In the genomic region with DNA sequence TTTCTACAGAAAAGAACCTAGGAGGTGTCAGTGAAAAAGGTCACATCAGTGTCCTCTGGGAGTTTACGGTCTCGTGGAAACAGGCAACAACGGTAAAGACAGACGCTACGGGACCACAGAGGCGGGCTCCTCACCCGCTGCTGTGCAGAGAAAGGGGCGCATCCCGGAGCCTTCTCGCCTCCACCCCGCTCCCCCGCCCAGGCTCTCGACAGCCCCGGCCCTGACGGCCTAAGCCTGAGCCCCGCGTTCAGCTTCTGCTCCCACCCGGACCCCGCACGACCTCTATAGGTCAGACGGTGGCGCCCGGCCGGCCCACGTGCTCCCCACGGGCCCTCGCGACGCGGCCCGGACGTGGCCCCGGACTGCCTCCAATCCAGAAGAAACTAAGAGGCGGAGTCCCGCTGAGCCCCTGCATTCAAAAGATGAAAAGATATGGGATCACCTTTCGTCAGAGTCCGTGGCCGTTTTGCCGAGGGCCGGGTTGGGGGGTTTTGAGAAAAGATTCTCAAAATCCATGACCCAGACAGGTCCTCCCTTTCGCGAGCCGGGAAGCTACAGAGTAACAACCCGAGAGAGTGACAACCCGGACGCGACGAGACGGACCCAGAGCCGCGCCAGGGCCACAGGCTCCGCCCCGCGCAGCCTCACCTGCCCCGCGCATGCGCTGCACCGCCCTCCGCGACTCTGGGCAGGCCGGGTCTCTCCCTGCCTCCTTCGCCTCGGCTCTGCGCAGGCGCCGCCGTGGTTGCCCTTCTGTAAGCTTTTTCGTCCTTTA, we compare ENCODE assay signal across 8 cellular contexts. TPM values are rescaled to one million over a fixed set of nuclear protein-coding genes. Genes with fewer than 3 reads are reported as not detected.
DNase-seq lines count a peak whose midpoint lies in the region; FAIRE-seq and TF ChIP-seq lines count a peak whose summit lies in the region.

TSS of gene ZC3H8 (minus strand) at position 577 of the 775 bp plus-strand sequence. CDS start at position 516, 61 bp downstream.

- peak; percentile 96 for DNase-seq in GM06990 (ENCODE audit: extremely low read depth, insufficient read length)
- peak; percentile 69 for DNase-seq in HFF-Myc (ENCODE audit: extremely low read depth, low read depth)
- peak; percentile 96 for DNase-seq in NAMALWA (ENCODE audit: low spot score)
- peak; percentile 88 for DNase-seq in SK-MEL-5 (ENCODE audit: low read depth, low spot score)
- peak; percentile 96 for DNase-seq in activated naive CD4-positive, alpha-beta T cell treated with Interleukin-2 at 50 U/mL for 16 hours
- peak; percentile 93 to 97 for DNase-seq in frontal cortex (ENCODE audit: low spot score in 2 of 2)
- peak; percentile 84 for DNase-seq in neuronal stem cell (ENCODE audit: low spot score)

- H2AFZ ChIP-seq in neuronal stem cell (ENCODE audit: low read length): peak within 1 kb of the TSS; percentile 98

- H4K91ac ChIP-seq in neuronal stem cell (ENCODE audit: low read depth, low read length, poor library complexity): no peak within 1 kb of the TSS

- H3K4me2 ChIP-seq in neuronal stem cell (ENCODE audit: insufficient read depth, low read length, poor library complexity, severe bottlenecking): peak within 1 kb of the TSS; percentile 91

- H3K4ac ChIP-seq in neuronal stem cell (ENCODE audit: low read length): no peak within 1 kb of the TSS

- FAIRE-seq in frontal cortex (lab: Jason Lieb, UNC): no peak

- H2AK5ac ChIP-seq in neuronal stem cell (ENCODE audit: low read depth, low read length): no peak within 1 kb of the TSS

- H3K36me3 ChIP-seq in GM06990 (ENCODE audit: control insufficient read depth, insufficient read depth, low read length): no peaks in the 10 kb centered on the region; the same call in 1 of the 2 replicates
- peaks cover 0 to 9% of the 10 kb centered on the region in 2 donors for H3K36me3 ChIP-seq in neuronal stem cell (replicated peaks in 1 of 2; ENCODE audit: control insufficient read depth in 2 of 2, insufficient read depth in 2 of 2, low read length in 2 of 2)

- H3K23ac ChIP-seq in neuronal stem cell (ENCODE audit: low read depth, low read length, poor library complexity): peak within 1 kb of the TSS; percentile 69

- H2BK12ac ChIP-seq in neuronal stem cell (ENCODE audit: low read length): no peak within 1 kb of the TSS

- no peak within 1 kb of the TSS for H2BK15ac ChIP-seq in neuronal stem cell (ENCODE audit: low read length)

- H3K14ac ChIP-seq in neuronal stem cell (ENCODE audit: low read length): no peak within 1 kb of the TSS

- H3K18ac ChIP-seq in neuronal stem cell (ENCODE audit: low read length): peak within 1 kb of the TSS; percentile 90

- peak within 1 kb of the TSS; percentile 31 for H3K27ac ChIP-seq in neuronal stem cell (replicated peaks; ENCODE audit: low read length)

- no peak within 1 kb of the TSS for H2BK5ac ChIP-seq in neuronal stem cell (ENCODE audit: low read length)

- no CpG with 5 or more reads among the region's 68 CpGs for WGBS in neuronal stem cell (ENCODE audit: extremely low coverage in 2 of 2, insufficient read length in 2 of 2, insufficient replicate concordance in 1 of 2), 2 donors

- no peaks in the 10 kb centered on the region for H3K4me1 ChIP-seq in neuronal stem cell (ENCODE audit: control insufficient read depth in 2 of 2, insufficient read depth in 1 of 2, low read depth in 1 of 2, low read length in 2 of 2)

- no peaks in the 10 kb centered on the region for H3K79me1 ChIP-seq in neuronal stem cell (ENCODE audit: low read depth, low read length)

- in situ Hi-C loops in SK-MEL-5 (cut with HindIII; ENCODE audit: low pct_unique_long_range_greater_than_20kb, low sequenced_read_pairs): no loop called here

- TF ChIP-seq CTCF in GM06990 (IDR thresholded peaks at IDR 0.05; ENCODE audit: insufficient read depth, low read length, poor library complexity, severe bottlenecking): peak; percentile 18
- no peak for TF ChIP-seq CTCF in HFF-Myc (IDR thresholded peaks at IDR 0.05; ENCODE audit: low read depth, low read length, missing control alignments)
- TF ChIP-seq CTCF in subcutaneous adipose tissue (IDR thresholded peaks at IDR 0.05; ENCODE audit: low read depth): no peak

- H3K27me3 ChIP-seq in GM06990 (replicated peaks; ENCODE audit: control insufficient read depth, insufficient read depth, low read length) (no peaks in the 10 kb centered on the region), neuronal stem cell (ENCODE audit: control insufficient read depth in 3 of 3, insufficient read depth in 3 of 3, low read depth in 1 of 3, low read length in 3 of 3) (no peaks in the 10 kb centered on the region)

- H3K4me3 ChIP-seq in GM06990 (replicated peaks; ENCODE audit: low read depth, low read length) (peak within 1 kb of the TSS; percentile 72), HFF-Myc (replicated peaks; ENCODE audit: low read depth, low read length) (peak within 1 kb of the TSS; percentile 69), neuronal stem cell (ENCODE audit: low read length in 2 of 2) (peak within 1 kb of the TSS; percentile 64 to 86)

- H2BK120ac ChIP-seq in neuronal stem cell (ENCODE audit: low read depth, low read length): no peak within 1 kb of the TSS

- H3K9ac ChIP-seq in neuronal stem cell (ENCODE audit: low read depth, low read length, poor library complexity): peak within 1 kb of the TSS; percentile 88

- no peak within 1 kb of the TSS for H4K8ac ChIP-seq in neuronal stem cell (ENCODE audit: low read depth, low read length)

- no peaks in the 10 kb centered on the region for H3K9me3 ChIP-seq in neuronal stem cell (replicated peaks in 1 of 2; ENCODE audit: control insufficient read depth in 2 of 2, insufficient read depth in 1 of 2, low read depth in 1 of 2, low read length in 2 of 2)

RNA-seq across cellular contexts. Expression of gene ZC3H8, which starts in this region (rescaled TPM):
- total RNA-seq in SK-MEL-5 (2014; rRNA removed; shearing (Covaris generic)): 19.7 and 22.7 TPM in 2 replicates
- polyA plus RNA-seq in SK-MEL-5 (2015; cell fraction: cytosol; rRNA removed): 12.0 and 19.2 TPM in 2 replicates
- 43.6 and 81.2 TPM in 2 replicates for polyA plus RNA-seq in SK-MEL-5 (2015; cell fraction: nucleus; rRNA removed)
- total RNA-seq in frontal cortex (19.6 TPM), subcutaneous adipose tissue (10 to 100 TPM in 3 of 4 donors, 1 to 10 TPM in 1; 4.7 to 24.0 (median 21.5) TPM)
- polyA plus RNA-seq in neuronal stem cell (2013, experiment 1 of 2): 25.2 TPM
- 24.5 TPM for polyA plus RNA-seq in neuronal stem cell (2013, experiment 2 of 2)

Comparison
In these comparisons a context has a peak if more than half of its experiments do, and no peak if none do; other contexts are left out.
1. Peak in every context shown above with its lines: DNase-seq, H3K4me3 ChIP-seq and H3K27ac ChIP-seq.